12 cellular contexts compared by ENCODE assay signal in the genomic region with DNA sequence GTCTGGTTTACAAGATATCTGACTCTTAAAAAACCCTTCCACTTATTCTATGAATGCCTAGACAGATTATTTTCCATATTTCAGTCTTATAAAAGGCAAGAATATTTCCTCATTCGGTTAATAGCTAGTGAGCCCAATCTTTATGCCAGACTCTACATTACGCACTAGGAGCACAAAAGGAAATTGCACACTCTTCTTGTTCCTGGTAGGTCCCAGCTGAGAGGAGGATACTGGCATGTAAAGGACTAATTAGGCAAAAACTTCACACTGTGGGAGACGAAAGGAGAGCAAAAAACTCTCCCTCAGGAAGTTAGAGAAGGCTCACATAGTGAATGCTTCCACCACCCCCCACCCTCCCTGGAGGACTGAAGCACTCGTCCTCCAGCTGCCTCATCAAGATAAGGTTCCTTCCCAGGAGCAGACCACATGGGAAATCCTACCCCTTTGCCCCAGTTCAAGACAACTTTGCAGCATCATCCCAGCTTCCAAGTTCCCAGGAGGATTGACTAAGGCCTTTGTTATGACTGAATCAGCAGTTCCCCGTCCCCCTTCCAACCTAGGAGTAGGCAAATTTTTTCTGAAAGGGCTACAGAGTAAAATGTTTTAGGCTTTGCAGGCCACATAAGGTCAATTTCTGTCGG. TPM values are rescaled to one million over a fixed set of nuclear protein-coding genes. Genes with fewer than 3 reads are reported as not detected.
DNase-seq lines count a peak whose midpoint lies in the region; ATAC-seq, FAIRE-seq and TF ChIP-seq lines count a peak whose summit lies in the region.
"Had no signal": no experiment of that assay in that cellular context is flagged by ENCODE, and none has a peak within 500 bp of the region (broad histone marks: within the 10 kb centered on the region; RNA-seq: fewer than 3 reads in every experiment).

No MANE protein-coding gene starts in this region.

- intact Hi-C loops in pancreas (cut with DNase I) (no loop called here), right lobe of liver (cut with DNase I) (no loop called here)

- no peaks in the 10 kb centered on the region for H3K36me3 ChIP-seq in SJCRH30
- H3K36me3 ChIP-seq in pancreas: no peaks in the 10 kb centered on the region
- H3K36me3 ChIP-seq in suprapubic skin: no peaks in the 10 kb centered on the region
- H3K36me3 ChIP-seq in right lobe of liver: no peaks in the 10 kb centered on the region
- H3K36me3 ChIP-seq: ovary had no signal

- H3K4me1 ChIP-seq in SJCRH30: peaks cover 54% of the 10 kb centered on the region
- no peaks in the 10 kb centered on the region for H3K4me1 ChIP-seq in pancreas
- H3K4me1 ChIP-seq in suprapubic skin: no peaks in the 10 kb centered on the region
- peaks cover 0 to 14% (median 7%) of the 10 kb centered on the region in 4 donors for H3K4me1 ChIP-seq in right lobe of liver

- DNase-seq in GM04503 (ENCODE audit: low read depth) (peak; percentile 95), SJCRH30 (peak; percentile 82 to 92), fibroblast of the conjunctiva (ENCODE audit: low read depth) (peak; percentile 73), pancreas (peak in 1 of 6 donors; percentile 5), suprapubic skin (ENCODE audit: low spot score in 2 of 2) (no peak), right lobe of liver (no peak)
- DNase-seq in stimulated activated CD8-positive, alpha-beta memory T cell treated with anti-CD3 and anti-CD28 coated beads, Interleukin-4, amount 100 ng/mL, for 48 hours: no peak
- DNase-seq: activated effector memory CD4-positive, alpha-beta T cell treated with Interleukin-2 at 50 U/mL for 16 hours had no signal

- no peak for TF ChIP-seq EP300 in suprapubic skin (IDR thresholded peaks at IDR 0.05)

- WGBS in pancreas, 2 donors: 64 to 76% methylated on average over 6 of the region's 6 CpGs
- 60% methylated on average over 6 of the region's 6 CpGs for WGBS in suprapubic skin
- WGBS in right lobe of liver (ENCODE audit: insufficient coverage, low coverage, low lambda C conversion rate, missing lambda C conversion rate): 58% methylated on average over 5 of the region's 6 CpGs

- FAIRE-seq in pancreas (lab: Jason Lieb, UNC): no peak
- FAIRE-seq: frontal cortex had no signal

- no peak for TF ChIP-seq CTCF in pancreas (IDR thresholded peaks at IDR 0.05)
- TF ChIP-seq CTCF in suprapubic skin (IDR thresholded peaks at IDR 0.05): no peak
- no peak for TF ChIP-seq CTCF in right lobe of liver (IDR thresholded peaks at IDR 0.05)

- ATAC-seq in pancreas (peak in 3 of 4 donors; percentile 19 to 75 (median 45)), right lobe of liver (no peak), HG03469 (IDR thresholded peaks at IDR 0.05; ENCODE audit: unreplicated experiment) (no peak)

- H3K27me3 ChIP-seq in SJCRH30 (no peaks in the 10 kb centered on the region), pancreas (no peaks in the 10 kb centered on the region), suprapubic skin (no peaks in the 10 kb centered on the region), right lobe of liver (no peaks in the 10 kb centered on the region)
- H3K27me3 ChIP-seq: ovary had no signal

- H3K9me3 ChIP-seq in SJCRH30 (replicated peaks): no peaks in the 10 kb centered on the region
- no peaks in the 10 kb centered on the region for H3K9me3 ChIP-seq in pancreas
- H3K9me3 ChIP-seq in suprapubic skin: no peaks in the 10 kb centered on the region
- no peaks in the 10 kb centered on the region for H3K9me3 ChIP-seq in right lobe of liver
- H3K9me3 ChIP-seq: ovary had no signal

- H3K4me3 ChIP-seq in SJCRH30 (no peak overlapping the region), pancreas (no peak overlapping the region), suprapubic skin (no peak overlapping the region), right lobe of liver (no peak overlapping the region)
- H3K4me3 ChIP-seq: ovary had no signal

- H3K27ac ChIP-seq in SJCRH30 (peak overlapping the region; percentile 88), pancreas (no peak overlapping the region), suprapubic skin (no peak overlapping the region), right lobe of liver (no peak overlapping the region)
- H3K27ac ChIP-seq: ovary had no signal

- TF ChIP-seq POLR2A in suprapubic skin (IDR thresholded peaks at IDR 0.05) (no peak), right lobe of liver (IDR thresholded peaks at IDR 0.05) (no peak)

RNA-seq across cellular contexts. Expression of a gene that starts 14.5 kb away (rescaled TPM):
- total RNA-seq in SJCRH30 (2014; rRNA removed; shearing (Covaris generic)): not detected in 2 replicates
- total RNA-seq in pancreas (not detected), suprapubic skin (1 to 10 TPM in 2 of 4 donors, not detected in 2; 1.6 to 5.3 TPM), right lobe of liver (1 to 10 TPM in 1 of 6 experiments, under 1 TPM in 2, not detected in 3; 0.24 to 1.2 (median 0.26) TPM)
- 1 to 10 TPM; 1.2 to 1.8 TPM for polyA plus RNA-seq in pancreas
- total RNA-seq: frontal cortex; ovary; T-helper 2 cell treated with Interferon-gamma antibody and Interleukin-4, amounts not matched to agents 100 ng/mL and 5 ng/mL, for 36 hours had no signal
- polyA plus RNA-seq: ovary had no signal

RNA-seq across cellular contexts. Expression of a gene that starts 14.6 kb away (rescaled TPM):
- total RNA-seq in SJCRH30 (2014; rRNA removed; shearing (Covaris generic)): not detected in 2 replicates
- total RNA-seq in pancreas: not detected
- polyA plus RNA-seq in pancreas: not detected
- not detected for total RNA-seq in suprapubic skin
- not detected for total RNA-seq in right lobe of liver
- total RNA-seq: frontal cortex; ovary; T-helper 2 cell treated with Interferon-gamma antibody and Interleukin-4, amounts not matched to agents 100 ng/mL and 5 ng/mL, for 36 hours had no signal
- polyA plus RNA-seq: ovary had no signal

Comparison
In these comparisons a context has a peak if more than half of its experiments do, and no peak if none do; other contexts are left out.
1. DNase-seq: peak in GM04503 (single experiment), SJCRH30 (2 of 2) and fibroblast of the conjunctiva (single experiment); none in stimulated activated CD8-positive, alpha-beta memory T cell treated with anti-CD3 and anti-CD28 coated beads, Interleukin-4, amount 100 ng/mL, for 48 hours (single experiment), suprapubic skin (0 of 2) and right lobe of liver (0 of 3).
2. ATAC-seq: peak in pancreas (3 of 4); none in right lobe of liver (0 of 4) and HG03469 (single experiment).